In the genomic region with DNA sequence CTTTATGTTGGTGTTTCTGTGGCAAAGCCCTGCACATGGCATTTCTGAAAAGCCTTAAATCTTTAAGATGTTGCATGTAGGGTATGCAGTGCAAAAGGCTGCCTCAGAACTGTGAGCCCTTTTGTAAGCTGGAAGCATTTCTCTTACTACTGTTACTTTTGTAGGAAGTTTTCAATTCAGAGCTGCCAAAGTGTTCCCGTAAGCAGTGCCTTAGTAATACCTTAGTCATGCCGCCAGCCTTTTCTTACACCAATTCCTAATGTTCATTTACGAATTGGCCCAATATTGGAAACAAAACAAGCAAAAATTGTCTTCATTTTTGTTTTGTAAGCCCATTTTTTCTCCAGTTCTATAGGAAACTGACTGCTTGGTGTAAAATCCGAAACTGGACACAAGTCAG, we compare ENCODE assay signal across 26 cellular contexts.
"Had no signal": no experiment of that assay in that cellular context is flagged by ENCODE, and none has a peak within 500 bp of the region (broad histone marks: within the 10 kb centered on the region; RNA-seq: fewer than 3 reads in every experiment).

No MANE protein-coding gene starts in this region.

- H3K9me3 ChIP-seq: adrenal gland, body of pancreas, breast epithelium, Peyer's patch, SJSA1 had no signal

- H3K4me1 ChIP-seq: adrenal gland, body of pancreas, breast epithelium, Peyer's patch, SJSA1 had no signal

- ATAC-seq: activated CD4-positive, alpha-beta T cell treated with anti-CD3 and anti-CD28 coated beads for 36 hours; activated CD4-positive, CD25-positive, alpha-beta regulatory T cell treated with anti-CD3 and anti-CD28 coated beads, Interleukin-2, amount 50 U/mL, for 24 hours; activated naive CD4-positive, alpha-beta T cell treated with anti-CD3 and anti-CD28 coated beads, Interleukin-2, amount 50 U/mL, for 72 hours; activated T-cell treated with anti-CD3 and anti-CD28 coated beads, Interleukin-2, amount 50 U/mL, for 4 hours; body of pancreas; PC-3 had no signal

- H3K27ac ChIP-seq: adrenal gland, body of pancreas, breast epithelium, KMS-11, Peyer's patch, SJSA1 had no signal

- H3K36me3 ChIP-seq: breast epithelium had no signal

- H3K27me3 ChIP-seq: adrenal gland, body of pancreas, breast epithelium, Peyer's patch had no signal

- H3K4me3 ChIP-seq: adrenal gland, body of pancreas, breast epithelium, Peyer's patch, SJSA1 had no signal

- DNase-seq: activated CD4-positive, alpha-beta T cell treated with anti-CD3 and anti-CD28 coated beads for 36 hours; activated CD4-positive, alpha-beta T cell treated with anti-CD3 and anti-CD28 coated beads, Interleukin-2, amount 10 ng/mL, durations not matched to agents 7 days and 5 days; activated CD4-positive, alpha-beta T cell treated with anti-CD3 and anti-CD28 coated beads, Interleukin-2, amount 50 U/mL, for 48 hours; activated CD8-positive, alpha-beta memory T cell treated with anti-CD3 and anti-CD28 coated beads, Interleukin-2, amount 50 U/mL, for 4 hours; activated gamma-delta T cell treated with Interleukin-2 at 50 U/mL for 16 hours; activated naive CD4-positive, alpha-beta T cell treated with anti-CD3 and anti-CD28 coated beads for 36 hours; activated T-cell treated with anti-CD3 and anti-CD28 coated beads for 4 hours; activated T-cell treated with anti-CD3 and anti-CD28 coated beads, Interleukin-2, amount 50 U/mL, for 4 hours; adrenal gland; body of pancreas; NCI-H1048; NCI-H1436 treated with DMSO at 0.1 percent for 48 hours; NCI-H1694 treated with DMSO at 0.1 percent for 48 hours; NCI-H2029; NCI-H345; NCI-H524 treated with DMSO at 0.1 percent for 48 hours; PC-3; Peyer's patch; RPMI8226; SHP77 treated with DMSO at 0.1 percent for 48 hours; SK-N-SH had no signal
